ENCODE assay signal across 9 cellular contexts in genomic region chr1:56967900-56968832, GRCh38. TPM values are rescaled to one million over a fixed set of nuclear protein-coding genes. Genes with fewer than 3 reads are reported as not detected.
DNase-seq lines count a peak whose midpoint lies in the region; ATAC-seq and TF ChIP-seq lines count a peak whose summit lies in the region.
"Had no signal": no experiment of that assay in that cellular context is flagged by ENCODE, and none has a peak within 500 bp of the region (broad histone marks: within the 10 kb centered on the region; RNA-seq: fewer than 3 reads in every experiment).

No MANE protein-coding gene starts in this region.

- no peak overlapping the region for H3K27ac ChIP-seq in prostate gland

- H3K4me3 ChIP-seq in BE2C (ENCODE audit: low read depth, low read length) (no peak overlapping the region), prostate gland (no peak overlapping the region)

- ATAC-seq in WTC11 (peak; percentile 89), HG02885 (IDR thresholded peaks at IDR 0.05; ENCODE audit: poor library complexity, unreplicated experiment) (no peak)

- intact Hi-C loops in prostate gland (cut with DNase I), result no loop called here

- 45% methylated on average over 15 of the region's 15 CpGs for WGBS in prostate gland

- CTCF ChIA-PET in WTC11 (lab: Charles Lee), result interaction anchor here (0.6 to 2.8 kb wide), 14 partner anchors 9 to 147 kb away, joined by 3 to 26 read pairs (median 4); no protein-coding TSS in a partner anchor

- in situ Hi-C loops in GM13977 (cut with MboI; ENCODE audit: low pct_unique_long_range_greater_than_20kb, low sequenced_read_pairs, unreplicated experiment), result no loop called here

- H3K4me3 Mint-ChIP-seq in WTC11, result no peak overlapping the region
- H3K4me3 Mint-ChIP-seq: IgD-negative memory B cell had no signal

- H3K27me3 ChIP-seq in BE2C (no peaks in the 10 kb centered on the region), prostate gland (replicated peaks; ENCODE audit: insufficient read depth) (no peaks in the 10 kb centered on the region)

- POLR2A ChIA-PET in WTC11 (lab: Charles Lee), result no interaction called here

- H3K4me1 Mint-ChIP-seq in WTC11, result no peaks in the 10 kb centered on the region
- H3K4me1 Mint-ChIP-seq: IgD-negative memory B cell had no signal

- H3K9me3 Mint-ChIP-seq in WTC11, result peaks cover 9% of the 10 kb centered on the region
- H3K9me3 Mint-ChIP-seq: IgD-negative memory B cell had no signal

- no peak for TF ChIP-seq POLR2A in prostate gland (IDR thresholded peaks at IDR 0.05)

- TF ChIP-seq CTCF in BE2C (IDR thresholded peaks at IDR 0.05; ENCODE audit: low read depth, low read length) (peak; percentile 66), GM13977 (IDR thresholded peaks at IDR 0.05; ENCODE audit: extremely low read depth, insufficient read depth, missing control alignments) (peak; percentile 32), WTC11 (IDR thresholded peaks at IDR 0.05) (peak; percentile 91), prostate gland (IDR thresholded peaks at IDR 0.05) (peak in 2 of 4 experiments; percentile 21 to 43)

- no peaks in the 10 kb centered on the region for H3K36me3 Mint-ChIP-seq in WTC11
- H3K36me3 Mint-ChIP-seq: IgD-negative memory B cell had no signal

- no peaks in the 10 kb centered on the region for H3K4me1 ChIP-seq in BE2C
- H3K4me1 ChIP-seq in prostate gland (replicated peaks), result no peaks in the 10 kb centered on the region

- H3K9me3 ChIP-seq in BE2C (no peaks in the 10 kb centered on the region), prostate gland (no peaks in the 10 kb centered on the region)

- H3K36me3 ChIP-seq in BE2C (no peaks in the 10 kb centered on the region), prostate gland (no peaks in the 10 kb centered on the region)

- DNase-seq in BE2C, result peak; percentile 63
- DNase-seq in GM13977 (ENCODE audit: low spot score), result no peak
- peak; percentile 85 for DNase-seq in WTC11 (ENCODE audit: low spot score)
- peak; percentile 56 for DNase-seq in left kidney (ENCODE audit: low read depth, low spot score)
- DNase-seq in amniotic stem cell (lab: John Stamatoyannopoulos, UW), result no peak
- DNase-seq in prostate gland (ENCODE audit: low spot score), result no peak
- no peak for DNase-seq in NCI-H2081 (lab: John Stamatoyannopoulos, UW)

- H3K27me3 Mint-ChIP-seq in WTC11 (ENCODE audit: low read depth), result 0 out of 2 replicates have a peak, but pooled peaks cover 4% of the 10 kb centered on the region
- H3K27me3 Mint-ChIP-seq: IgD-negative memory B cell had no signal

- H3K27ac Mint-ChIP-seq in WTC11, result no peak overlapping the region
- H3K27ac Mint-ChIP-seq: IgD-negative memory B cell had no signal

TF ChIP-seq in WTC11, 78 proteins besides CTCF, POLR2A, EP300 and RAD21:
- no peak for TF ChIP-seq CREM (CRISPR knock-in tag; IDR thresholded peaks at IDR 0.05)
- no peak for TF ChIP-seq ATF6 (CRISPR knock-in tag; IDR thresholded peaks at IDR 0.05)
- no peak for TF ChIP-seq NR2C2 (CRISPR knock-in tag; IDR thresholded peaks at IDR 0.05)
- no peak for TF ChIP-seq ZNF263 (CRISPR knock-in tag; IDR thresholded peaks at IDR 0.05; ENCODE audit: low read depth)
- TF ChIP-seq NFYB (CRISPR knock-in tag; conservative IDR thresholded peaks at IDR 0.05; ENCODE audit: low read depth), result no peak
- no peak for TF ChIP-seq FOXK1 (CRISPR knock-in tag; IDR thresholded peaks at IDR 0.05)
- TF ChIP-seq SMAD3 (CRISPR knock-in tag; IDR thresholded peaks at IDR 0.05; ENCODE audit: borderline replicate concordance), result no peak
- no peak for TF ChIP-seq JAZF1 (CRISPR knock-in tag; IDR thresholded peaks at IDR 0.05)
- no peak for TF ChIP-seq JUN (CRISPR knock-in tag; IDR thresholded peaks at IDR 0.05)
- no peak for TF ChIP-seq CBFB (CRISPR knock-in tag; IDR thresholded peaks at IDR 0.05; ENCODE audit: low read depth)
- no peak for TF ChIP-seq ZSCAN18 (CRISPR knock-in tag; IDR thresholded peaks at IDR 0.05)

RNA-seq across cellular contexts. Expression of gene C8B, which starts 2.4 kb away (rescaled TPM):
- not detected for polyA plus RNA-seq in BE2C (2012; ENCODE audit: insufficient read depth, insufficient read length, low read depth)
- 0.30 to 0.46 TPM in 2 of 3 replicates, not detected in the other for total RNA-seq in WTC11 (2021)
- total RNA-seq in prostate gland, result not detected
- polyA plus RNA-seq: IgD-negative memory B cell had no signal

Comparison
In these comparisons a context has a peak if more than half of its experiments do, and no peak if none do; other contexts are left out.
1. DNase-seq: peak in BE2C (single experiment), WTC11 (single experiment) and left kidney (single experiment); none in GM13977 (single experiment), amniotic stem cell (single experiment), prostate gland (single experiment) and NCI-H2081 (0 of 2).